8 cellular contexts compared by ENCODE assay signal in the genomic region with DNA sequence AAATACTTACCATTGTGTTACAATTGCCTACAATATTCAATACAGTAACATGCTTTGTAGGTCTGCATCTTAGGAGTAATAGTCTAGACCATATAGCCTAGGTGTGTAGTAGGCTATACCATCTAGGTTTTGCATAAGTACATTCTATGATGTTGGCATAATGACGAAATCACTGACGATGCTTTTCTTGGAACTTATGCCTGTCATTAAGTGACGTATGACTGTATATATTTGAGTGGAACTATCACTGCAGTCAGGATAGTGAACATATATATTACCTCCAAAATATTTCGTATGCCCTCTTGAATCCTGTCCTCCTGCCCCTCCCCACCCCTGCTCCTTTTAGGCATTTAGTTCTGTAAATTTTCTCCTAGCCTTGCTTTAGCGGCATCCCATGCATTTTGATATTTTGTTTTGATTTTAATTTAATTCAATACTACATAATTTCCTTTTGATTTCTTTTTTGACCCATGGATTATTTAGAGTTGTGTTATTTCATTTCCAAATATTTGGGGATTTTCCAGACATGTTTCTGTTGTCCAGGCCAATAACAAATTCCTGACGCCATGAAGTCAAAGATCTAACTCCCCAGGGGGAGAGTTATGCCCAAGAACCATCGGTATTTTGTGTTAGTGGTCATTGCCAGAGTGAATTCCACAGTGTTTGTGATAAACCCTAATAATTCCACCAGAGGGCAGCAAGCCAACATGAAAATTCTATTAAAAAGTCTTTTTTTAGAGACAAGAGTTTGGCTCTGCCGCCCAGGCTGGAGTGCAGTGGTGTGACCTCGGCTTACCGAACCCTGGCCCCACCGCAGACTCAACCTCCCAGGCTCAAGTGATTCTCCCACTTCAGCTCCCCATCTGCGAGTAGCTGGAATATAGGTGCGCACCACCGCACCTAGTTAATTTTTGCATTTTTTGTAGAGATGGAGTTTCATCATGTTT. TPM values are rescaled to one million over a fixed set of nuclear protein-coding genes. Genes with fewer than 3 reads are reported as not detected.
DNase-seq lines count a peak whose midpoint lies in the region; ATAC-seq lines count a peak whose summit lies in the region.

No MANE protein-coding gene starts in this region.

- no peaks in the 10 kb centered on the region for H3K36me3 ChIP-seq in subcutaneous abdominal adipose tissue (ENCODE audit: control insufficient read depth in 5 of 5, insufficient read depth in 5 of 5, low read length in 5 of 5)

- H3K9me3 ChIP-seq in subcutaneous abdominal adipose tissue (ENCODE audit: control insufficient read depth in 5 of 5, low read length in 5 of 5), result no peaks in the 10 kb centered on the region

- H3K4me1 ChIP-seq in subcutaneous abdominal adipose tissue (ENCODE audit: control insufficient read depth in 5 of 5, insufficient read depth in 5 of 5, low read length in 5 of 5), result peaks cover 2 to 65% (median 52%) of the 10 kb centered on the region in 5 donors

- no peaks in the 10 kb centered on the region for H3K27me3 ChIP-seq in subcutaneous abdominal adipose tissue (ENCODE audit: control insufficient read depth in 5 of 5, insufficient read depth in 4 of 5, low read length in 5 of 5)

- H3K4me1 Mint-ChIP-seq in memory B cell, result peaks cover 50% of the 10 kb centered on the region

- H3K36me3 Mint-ChIP-seq in memory B cell, result peaks cover 20% of the 10 kb centered on the region

- no peaks in the 10 kb centered on the region for H3K27me3 Mint-ChIP-seq in memory B cell

- peak overlapping the region in 3 of 5 donors; percentile 56 to 64 (median 63) for H3K9ac ChIP-seq in subcutaneous abdominal adipose tissue (ENCODE audit: low read length in 5 of 5)

- ATAC-seq in memory B cell (ENCODE audit: low read depth) (peak; percentile 18), GM19351 (IDR thresholded peaks at IDR 0.05; ENCODE audit: unreplicated experiment) (no peak)

- peak overlapping the region; percentile 59 for H3K27ac ChIP-seq in subcutaneous abdominal adipose tissue (ENCODE audit: low read depth, low read length)

- DNase-seq in activated effector memory CD4-positive, alpha-beta T cell treated with anti-CD3 and anti-CD28 coated beads, Interleukin-2, amount 50 U/mL, for 16 hours, result peak; percentile 76
- DNase-seq in activated effector memory CD4-positive, alpha-beta T cell treated with Interleukin-2 at 50 U/mL for 16 hours, result no peak
- DNase-seq in NCI-H2107 treated with DMSO at 0.1 percent for 48 hours (lab: John Stamatoyannopoulos, UW; ENCODE audit: unreplicated experiment), result peak; percentile 20
- DNase-seq in UCSD-AML1 (lab: John Stamatoyannopoulos, UW; ENCODE audit: unreplicated experiment), result peak; percentile 32
- DNase-seq in dermis microvascular lymphatic vessel endothelial cell (ENCODE audit: low read depth in 2 of 2), result peak; percentile 58 to 71
- peak; percentile 52 to 67 for DNase-seq in memory B cell (ENCODE audit: low spot score in 2 of 2)

- H3K27ac Mint-ChIP-seq in memory B cell, result peak overlapping the region; percentile 96

- H3K9me3 Mint-ChIP-seq in memory B cell, result no peaks in the 10 kb centered on the region

- H3K4me3 ChIP-seq in subcutaneous abdominal adipose tissue (ENCODE audit: low read depth in 1 of 5, low read length in 5 of 5), result peak overlapping the region; percentile 21 to 56 (median 42)

- H3K4me3 Mint-ChIP-seq in memory B cell, result peak overlapping the region; percentile 68

RNA-seq across cellular contexts. Expression of a gene that starts 24.2 kb away (rescaled TPM):
- total RNA-seq in dermis microvascular lymphatic vessel endothelial cell, result 10.0 and 10.2 TPM in 2 replicates

RNA-seq across cellular contexts. Expression of a gene that starts 53.2 kb away (rescaled TPM):
- 40.7 and 46.2 TPM in 2 replicates for total RNA-seq in dermis microvascular lymphatic vessel endothelial cell
